ENCODE assay signal across 8 cellular contexts in genomic region chrX:52958113-52959010, GRCh38. TPM values are rescaled to one million over a fixed set of nuclear protein-coding genes. Genes with fewer than 3 reads are reported as not detected.
DNase-seq lines count a peak whose midpoint lies in the region; ATAC-seq, FAIRE-seq and TF ChIP-seq lines count a peak whose summit lies in the region.
"Not testable (repeated sequence)": the region's sequence is repeated elsewhere in the genome, so short reads cannot be mapped to it uniquely, and the experiment has no call there.

FAM156A (minus strand) TSS chrX:52958518; CDS start chrX:52948588, 9,930 bp downstream.

- not testable (repeated sequence) for H3K36me3 ChIP-seq in A673 (ENCODE audit: insufficient read depth, low read length, poor library complexity, severe bottlenecking); SK-N-SH (replicated peaks in 1 of 2; ENCODE audit: control insufficient read depth in 1 of 2, insufficient read depth in 2 of 2, low read length in 1 of 2); body of pancreas (replicated peaks in 1 of 2; ENCODE audit: insufficient read depth in 1 of 2, low read depth in 2 of 2); psoas muscle (ENCODE audit: insufficient read depth in 1 of 2, low read depth in 1 of 2)

- POLR2A ChIA-PET in A673 (lab: Charles Lee; ENCODE audit: low non-redundant PET); SK-N-SH (lab: Yijun Ruan, JAX): not testable (repeated sequence)

- H3K27me3 ChIP-seq in A673 (replicated peaks; ENCODE audit: insufficient read depth, low read depth, low read length, poor library complexity); SK-N-SH (ENCODE audit: insufficient read depth); body of pancreas; psoas muscle (ENCODE audit: insufficient read depth in 3 of 3, low read length in 2 of 3): not testable (repeated sequence)

- not testable (repeated sequence) for H3K4me2 ChIP-seq in SK-N-SH

- H3K9me2 ChIP-seq in SK-N-SH: not testable (repeated sequence)

- BruUV-seq in A673 (replicated peaks; lab: Mats Ljungman, UMichigan): not testable (repeated sequence)

- not testable (repeated sequence) for DNase-seq in A673 (ENCODE audit: low spot score); SK-N-SH; body of pancreas; psoas muscle

- not testable (repeated sequence) for TF ChIP-seq EP300 in SK-N-SH (IDR thresholded peaks at IDR 0.05; ENCODE audit: borderline replicate concordance in 1 of 2, low read depth in 1 of 2, low read length in 1 of 2)

- CTCF ChIA-PET in A673 (lab: Charles Lee); SK-N-SH (lab: Yijun Ruan, JAX): not testable (repeated sequence)

- H3K4me1 ChIP-seq in A673 (ENCODE audit: insufficient read depth, low read length, poor library complexity, severe bottlenecking); SK-N-SH (ENCODE audit: control insufficient read depth in 1 of 2, insufficient read depth in 2 of 2, low read depth in 1 of 2, low read length in 1 of 2); body of pancreas; psoas muscle: not testable (repeated sequence)

- TF ChIP-seq RAD21 in SK-N-SH (IDR thresholded peaks at IDR 0.05; ENCODE audit: low read length): not testable (repeated sequence)

- WGBS in SK-N-SH (ENCODE audit: low lambda C conversion rate): no CpG with 5 or more reads among the region's 91 CpGs
- no CpG with 5 or more reads among the region's 91 CpGs for WGBS in body of pancreas, 2 donors
- no CpG with 5 or more reads among the region's 91 CpGs for WGBS in psoas muscle, 3 donors

- not testable (repeated sequence) for H3K27ac ChIP-seq in A673 (ENCODE audit: low read depth, low read length, poor library complexity, severe bottlenecking); SK-N-SH (ENCODE audit: low read depth in 2 of 2, low read length in 1 of 2); body of pancreas; psoas muscle

- not testable (repeated sequence) for H4K20me1 ChIP-seq in SK-N-SH (ENCODE audit: insufficient read depth)

- TF ChIP-seq CTCF in A673 (conservative IDR thresholded peaks at IDR 0.05; ENCODE audit: low read depth, low read length); SK-N-SH (IDR thresholded peaks at IDR 0.05); body of pancreas (IDR thresholded peaks at IDR 0.05); psoas muscle (IDR thresholded peaks at IDR 0.05): not testable (repeated sequence)

- H3K9ac ChIP-seq in SK-N-SH: not testable (repeated sequence)

- not testable (repeated sequence) for H2AFZ ChIP-seq in SK-N-SH (ENCODE audit: low read depth)

- not testable (repeated sequence) for TF ChIP-seq POLR2A in body of pancreas (IDR thresholded peaks at IDR 0.05)

- H3K9me3 ChIP-seq in A673 (ENCODE audit: low read depth, low read length, poor library complexity, severe bottlenecking); SK-N-SH; body of pancreas; psoas muscle: not testable (repeated sequence)

- intact Hi-C loops in A673 (cut with micrococcal nuclease; ENCODE audit: unreplicated experiment); body of pancreas (cut with DNase I); psoas muscle (cut with DNase I): not testable (repeated sequence)

- FAIRE-seq in islet of Langerhans (lab: Jason Lieb, UNC): peak; percentile 96

- H3K79me2 ChIP-seq in SK-N-SH (ENCODE audit: insufficient read depth): not testable (repeated sequence)

- not testable (repeated sequence) for H3F3A ChIP-seq in SK-N-SH (replicated peaks; ENCODE audit: insufficient read depth)

- H3K4me3 ChIP-seq in A673 (ENCODE audit: low read depth, low read length, poor library complexity, severe bottlenecking); SK-N-SH (ENCODE audit: low read depth in 2 of 2, low read length in 1 of 2); body of pancreas; psoas muscle: not testable (repeated sequence)

- ATAC-seq in GM18909 (IDR thresholded peaks at IDR 0.05; ENCODE audit: poor library complexity, unreplicated experiment) (peak; percentile 83), GM21825 (IDR thresholded peaks at IDR 0.05; ENCODE audit: unreplicated experiment) (peak; percentile 79), HG03108 (IDR thresholded peaks at IDR 0.05; ENCODE audit: unreplicated experiment) (peak; percentile 68), body of pancreas (peak; percentile 91), psoas muscle (peak; percentile 92 to 94 (median 94))

RNA-seq across cellular contexts. Expression of gene FAM156A, which starts in this region (rescaled TPM):
- total RNA-seq in A673 (2021) (47.2 and 48.2 TPM in 2 replicates), body of pancreas (10 to 100 TPM; 20.1 to 24.6 TPM), psoas muscle (1 to 10 TPM; 3.4 to 8.6 (median 6.2) TPM)
- polyA plus RNA-seq in SK-N-SH (2012; rRNA removed) (47.2 and 62.5 TPM in 2 replicates), psoas muscle (1 to 10 TPM; 4.0 to 9.9 (median 5.3) TPM)
- 15.2 and 18.6 TPM in 2 replicates for polyA plus RNA-seq in SK-N-SH (2012; cell fraction: cytosol; rRNA removed)
- 403 and 513 TPM in 2 replicates for polyA plus RNA-seq in SK-N-SH (2012; cell fraction: nucleus; rRNA removed)
